23 cellular contexts compared by ENCODE assay signal in genomic region chr11:13209379-13209778, GRCh38.
"Had no signal": no experiment of that assay in that cellular context is flagged by ENCODE, and none has a peak within 500 bp of the region (broad histone marks: within the 10 kb centered on the region; RNA-seq: fewer than 3 reads in every experiment).

No MANE protein-coding gene starts in this region.

- DNase-seq: activated CD4-positive, alpha-beta T cell treated with anti-CD3 and anti-CD28 coated beads, Interleukin-2, amount 10 ng/mL, durations not matched to agents 7 days and 5 days; activated CD4-positive, CD25-positive, alpha-beta regulatory T cell treated with anti-CD3 and anti-CD28 coated beads, Interleukin-2, amount 50 U/mL, for 72 hours; activated CD8-positive, alpha-beta T cell treated with anti-CD3 and anti-CD28 coated beads for 36 hours; activated naive CD8-positive, alpha-beta T cell treated with anti-CD3 and anti-CD28 coated beads, Interleukin-2, amount 50 U/mL, for 24 hours; activated T-cell treated with anti-CD3 and anti-CD28 coated beads, Interleukin-2, amount 50 U/mL, for 4 hours; effector CD4-positive, alpha-beta T cell; foreskin keratinocyte; heart right ventricle; midbrain; naive thymus-derived CD8-positive, alpha-beta T cell; occipital lobe; posterior cingulate gyrus; right cardiac atrium; spleen; T1000; testis; transverse colon; WERI-Rb-1 had no signal

- H3K4me3 Mint-ChIP-seq: activated CD4-positive, alpha-beta T cell treated with anti-CD3 and anti-CD28 coated beads, Interleukin-2, amount 10 ng/mL, durations not matched to agents 7 days and 5 days; activated CD8-positive, alpha-beta T cell treated with anti-CD3 and anti-CD28 coated beads for 36 hours; activated naive CD4-positive, alpha-beta T cell treated with anti-CD3 and anti-CD28 coated beads, Interleukin-2, amount 50 U/mL, for 24 hours; activated naive CD8-positive, alpha-beta T cell treated with anti-CD3 and anti-CD28 coated beads, Interleukin-2, amount 50 U/mL, for 24 hours; activated T-cell treated with anti-CD3 and anti-CD28 coated beads, Interleukin-2, amount 50 U/mL, for 4 hours; central memory CD8-positive, alpha-beta T cell; naive thymus-derived CD8-positive, alpha-beta T cell; neural crest cell had no signal

- ATAC-seq: activated CD8-positive, alpha-beta T cell treated with anti-CD3 and anti-CD28 coated beads for 36 hours; activated naive CD8-positive, alpha-beta T cell treated with anti-CD3 and anti-CD28 coated beads, Interleukin-2, amount 50 U/mL, for 24 hours; activated T-cell treated with anti-CD3 and anti-CD28 coated beads, Interleukin-2, amount 50 U/mL, for 4 hours; foreskin keratinocyte; naive thymus-derived CD8-positive, alpha-beta T cell had no signal

- H3K9me3 ChIP-seq: esophagus muscularis mucosa, heart right ventricle, spleen, testis, transverse colon had no signal

- H3K36me3 ChIP-seq: esophagus muscularis mucosa, heart right ventricle, spleen, transverse colon, WERI-Rb-1 had no signal

- H3K27ac Mint-ChIP-seq: activated CD4-positive, alpha-beta T cell treated with anti-CD3 and anti-CD28 coated beads, Interleukin-2, amount 10 ng/mL, durations not matched to agents 7 days and 5 days; activated CD8-positive, alpha-beta T cell treated with anti-CD3 and anti-CD28 coated beads for 36 hours; activated naive CD8-positive, alpha-beta T cell treated with anti-CD3 and anti-CD28 coated beads, Interleukin-2, amount 50 U/mL, for 24 hours; activated T-helper 2 cell treated with anti-CD3 and anti-CD28 coated beads, Interferon-gamma antibody, Interleukin-2, Interleukin-4, amounts not matched to agents 10 μg/mL and 5 μg/mL and 100 μg/mL, durations not matched to agents 14 hours and 24 hours and 36 hours had no signal

- H3K27ac ChIP-seq: foreskin keratinocyte, testis, transverse colon, WERI-Rb-1 had no signal

- H3K4me3 ChIP-seq: esophagus muscularis mucosa, heart right ventricle, spleen, testis, transverse colon had no signal

- H3K27me3 Mint-ChIP-seq: activated CD8-positive, alpha-beta T cell treated with anti-CD3 and anti-CD28 coated beads for 36 hours; activated naive CD4-positive, alpha-beta T cell treated with anti-CD3 and anti-CD28 coated beads, Interleukin-2, amount 50 U/mL, for 24 hours; central memory CD8-positive, alpha-beta T cell had no signal

- H3K36me3 Mint-ChIP-seq: activated naive CD4-positive, alpha-beta T cell treated with anti-CD3 and anti-CD28 coated beads, Interleukin-2, amount 50 U/mL, for 24 hours; naive thymus-derived CD8-positive, alpha-beta T cell had no signal

- H3K27me3 ChIP-seq: esophagus muscularis mucosa, foreskin keratinocyte, testis, transverse colon had no signal

- H3K9me3 Mint-ChIP-seq: activated CD4-positive, alpha-beta T cell treated with anti-CD3 and anti-CD28 coated beads, Interleukin-2, amount 10 ng/mL, durations not matched to agents 7 days and 5 days; activated CD8-positive, alpha-beta T cell treated with anti-CD3 and anti-CD28 coated beads for 36 hours; activated naive CD4-positive, alpha-beta T cell treated with anti-CD3 and anti-CD28 coated beads, Interleukin-2, amount 50 U/mL, for 24 hours; activated naive CD8-positive, alpha-beta T cell treated with anti-CD3 and anti-CD28 coated beads, Interleukin-2, amount 50 U/mL, for 24 hours; activated T-cell treated with anti-CD3 and anti-CD28 coated beads, Interleukin-2, amount 50 U/mL, for 4 hours; activated T-helper 2 cell treated with anti-CD3 and anti-CD28 coated beads, Interferon-gamma antibody, Interleukin-2, Interleukin-4, amounts not matched to agents 10 μg/mL and 5 μg/mL and 100 μg/mL, durations not matched to agents 14 hours and 24 hours and 36 hours; central memory CD8-positive, alpha-beta T cell; naive thymus-derived CD8-positive, alpha-beta T cell; neural crest cell had no signal
